In genomic region chr5:119275146-119275872, GRCh38 we compare ENCODE assay signal across 8 cellular contexts.
DNase-seq lines count a peak whose midpoint lies in the region; ATAC-seq, FAIRE-seq and TF ChIP-seq lines count a peak whose summit lies in the region.

No MANE protein-coding gene starts in this region.

- no TSS peak for BruUV-seq in K562 (replicated peaks; lab: Mats Ljungman, UMichigan)

- H3K9ac ChIP-seq in DND-41 (ENCODE audit: low read depth, low read length) (no peak overlapping the region), K562 (ENCODE audit: insufficient read depth in 1 of 2, low read depth in 2 of 2, low read length in 2 of 2) (no peak overlapping the region)

- peaks cover 55% of the 10 kb centered on the region for H3K36me3 ChIP-seq in DND-41 (ENCODE audit: insufficient read depth, low read length)
- peaks cover 15% of the 10 kb centered on the region; the same call in 2 of the 3 replicates for H3K36me3 ChIP-seq in K562 (ENCODE audit: control insufficient read depth, insufficient read depth, low read length)
- no peaks in the 10 kb centered on the region for H3K36me3 ChIP-seq in thoracic aorta

- POLR2A ChIA-PET in K562 (lab: Yijun Ruan, JAX) = interaction anchor here (1.0 kb wide), 1 partner anchor 55 kb away, joined by 3 read pairs; no protein-coding TSS in a partner anchor

- no peak for ATAC-seq in DND-41 (ENCODE audit: insufficient read depth, low read depth)
- ATAC-seq in GM21576 (IDR thresholded peaks at IDR 0.05; ENCODE audit: unreplicated experiment) = peak; percentile 4
- no peak for ATAC-seq in K562
- ATAC-seq in thoracic aorta (ENCODE audit: insufficient number of reproducible peaks, low FRiP score, low read depth) = peak; percentile 47

- H3K9me3 Mint-ChIP-seq in IgD-negative memory B cell = no peaks in the 10 kb centered on the region

- H3K9me3 ChIP-seq in DND-41 (ENCODE audit: insufficient read depth, low read length, severe bottlenecking) (no peaks in the 10 kb centered on the region), K562 (replicated peaks; ENCODE audit: control insufficient read depth, insufficient read depth, low read depth, low read length) (no peaks in the 10 kb centered on the region), thoracic aorta (no peaks in the 10 kb centered on the region)

- no peak for TF ChIP-seq POLR2A in K562 (conservative IDR thresholded peaks at IDR 0.05)

- CTCF ChIA-PET in K562 (lab: Yijun Ruan, JAX; ENCODE audit: low intra/inter-chr PET ratio) = interaction anchor here (0.5 kb wide), 1 partner anchor 1123 kb away, joined by 3 read pairs; no protein-coding TSS in a partner anchor

- peaks cover 2% of the 10 kb centered on the region for H3K36me3 Mint-ChIP-seq in IgD-negative memory B cell

- TF ChIP-seq EP300 in K562 (IDR thresholded peaks at IDR 0.05; ENCODE audit: low read length) = no peak

- FAIRE-seq in K562 (lab: Jason Lieb, UNC) = no peak

- in situ Hi-C loops in K562 (cut with MboI) = no loop called here

- peaks cover 1% of the 10 kb centered on the region for H3K27me3 Mint-ChIP-seq in IgD-negative memory B cell

- TF ChIP-seq CTCF in DND-41 (IDR thresholded peaks at IDR 0.05; ENCODE audit: borderline replicate concordance, extremely low read depth, low read length, poor library complexity, severe bottlenecking) (no peak), K562 (IDR thresholded peaks at IDR 0.05 in 2 of 3, conservative IDR thresholded peaks at IDR 0.05 in 1 of 3; ENCODE audit: insufficient read depth in 2 of 3, low read depth in 1 of 3, low read length in 3 of 3) (no peak), thoracic aorta (IDR thresholded peaks at IDR 0.05) (no peak)

- H4K20me1 ChIP-seq in DND-41 (ENCODE audit: insufficient read depth, low read length) = peaks cover 16% of the 10 kb centered on the region; the same call in 1 of the 2 replicates
- H4K20me1 ChIP-seq in K562 (replicated peaks; ENCODE audit: control insufficient read depth, insufficient read depth, low read length) = no peaks in the 10 kb centered on the region

- H3K4me2 ChIP-seq in DND-41 (ENCODE audit: insufficient read depth, low read length) (peak overlapping the region; percentile 18), K562 (ENCODE audit: insufficient read depth, low read length) (no peak overlapping the region)

- H3K4me1 Mint-ChIP-seq in IgD-negative memory B cell = peaks cover 72 to 92% (median 75%) of the 10 kb centered on the region in 3 donors

- no peak for TF ChIP-seq RAD21 in K562 (CRISPR knock-in tag; conservative IDR thresholded peaks at IDR 0.05 in 1 of 2, IDR thresholded peaks at IDR 0.05 in 1 of 2)

- peak overlapping the region; percentile 56 for H3K27ac ChIP-seq in DND-41 (ENCODE audit: low read length)
- H3K27ac ChIP-seq in K562 (ENCODE audit: extremely low read depth, low read depth, low read length) = no peak overlapping the region
- H3K27ac ChIP-seq in thoracic aorta = peak overlapping the region; percentile 34 to 56

- H3K4me3 ChIP-seq in DND-41 (ENCODE audit: low read depth in 1 of 2, low read length in 2 of 2) = no peak overlapping the region
- no peak overlapping the region for H3K4me3 ChIP-seq in K562
- H3K4me3 ChIP-seq in thoracic aorta = no peak overlapping the region

- WGBS in K562 (ENCODE audit: insufficient coverage, low coverage, missing lambda C conversion rate) = 95% methylated on average over 6 of the region's 6 CpGs

- DNase-seq in DND-41 (no peak), K562 (ENCODE audit: extremely low read depth in 1 of 4, low spot score in 3 of 4) (no peak), thoracic aorta (ENCODE audit: low spot score) (no peak), NCI-H2107 (lab: John Stamatoyannopoulos, UW) (no peak)
- DNase-seq in activated effector memory CD4-positive, alpha-beta T cell treated with Interleukin-2 at 50 U/mL for 16 hours = no peak
- DNase-seq in stimulated activated CD4-positive, alpha-beta T cell treated with anti-CD3 and anti-CD28 coated beads, Interleukin-2, amount 100 ng/mL, for 48 hours = no peak

- H3K4me3 Mint-ChIP-seq in IgD-negative memory B cell = peak overlapping the region; percentile 74 to 90 (median 80)

- H3K4me1 ChIP-seq in DND-41 (ENCODE audit: insufficient read depth, low read length) (peaks cover 100% of the 10 kb centered on the region), K562 (replicated peaks in 1 of 2; ENCODE audit: control insufficient read depth in 2 of 2, insufficient read depth in 2 of 2, low read length in 2 of 2) (peaks cover 13 to 41% of the 10 kb centered on the region in 2 experiments; a peak in 4 of 5 replicates), thoracic aorta (ENCODE audit: control insufficient read depth in 1 of 2, low read depth in 2 of 2) (peaks cover 33 to 54% of the 10 kb centered on the region in 2 donors)

- no peaks in the 10 kb centered on the region for H3K9me1 ChIP-seq in K562 (ENCODE audit: control insufficient read depth, insufficient read depth, low read length)

- H2AFZ ChIP-seq in DND-41 (ENCODE audit: low read depth, low read length) (no peak overlapping the region), K562 (ENCODE audit: low read depth, low read length) (no peak overlapping the region)

- no peaks in the 10 kb centered on the region for H3K27me3 ChIP-seq in DND-41 (ENCODE audit: insufficient read depth, low read length, poor library complexity)
- no peaks in the 10 kb centered on the region for H3K27me3 ChIP-seq in K562 (ENCODE audit: control insufficient read depth in 2 of 2, insufficient read depth in 2 of 2, low read length in 2 of 2)
- no peaks in the 10 kb centered on the region for H3K27me3 ChIP-seq in thoracic aorta (replicated peaks; ENCODE audit: insufficient read depth)

- H3K27ac Mint-ChIP-seq in IgD-negative memory B cell = peak overlapping the region; percentile 96 to 97 (median 96)

- intact Hi-C loops in K562 (cut with micrococcal nuclease) = no loop called here

- H3K79me2 ChIP-seq in DND-41 (ENCODE audit: insufficient read depth, low read length) (peaks cover 100% of the 10 kb centered on the region), K562 (ENCODE audit: control insufficient read depth, insufficient read depth, low read length) (peaks cover 92% of the 10 kb centered on the region)

TF ChIP-seq in K562, 482 proteins besides CTCF, POLR2A, EP300 and RAD21:
- TF ChIP-seq KLF13 (tag; IDR thresholded peaks at IDR 0.05; ENCODE audit: borderline replicate concordance, low read depth) (no peak), SAFB (IDR thresholded peaks at IDR 0.05; ENCODE audit: borderline replicate concordance, low read depth, low read length) (no peak), NR1H2 (CRISPR knock-in tag; IDR thresholded peaks at IDR 0.05) (no peak), L3MBTL2 (IDR thresholded peaks at IDR 0.05) (no peak), SPI1 (IDR thresholded peaks at IDR 0.05; ENCODE audit: borderline replicate concordance, low read depth, low read length) (peak; percentile 24; the same call in 1 of the 2 replicates), SRSF3 (IDR thresholded peaks at IDR 0.05; ENCODE audit: insufficient read depth, low read length) (no peak), ZNF282 (CRISPR knock-in tag; IDR thresholded peaks at IDR 0.05) (no peak)

Comparison
In these comparisons a context has a peak if more than half of its experiments do, and no peak if none do; other contexts are left out.
1. ATAC-seq: peak in GM21576 (single experiment) and thoracic aorta (single experiment); none in DND-41 (single experiment) and K562 (single experiment).